3 cellular contexts compared by ENCODE assay signal in genomic region chr15:46178138-46178537, GRCh38.
"Had no signal": no experiment of that assay in that cellular context is flagged by ENCODE, and none has a peak within 500 bp of the region (broad histone marks: within the 10 kb centered on the region; RNA-seq: fewer than 3 reads in every experiment).

No MANE protein-coding gene starts in this region.

- DNase-seq: GDM1, GF-D8 had no signal

- H3K4me3 ChIP-seq: GM12878 had no signal
